In the genomic region with DNA sequence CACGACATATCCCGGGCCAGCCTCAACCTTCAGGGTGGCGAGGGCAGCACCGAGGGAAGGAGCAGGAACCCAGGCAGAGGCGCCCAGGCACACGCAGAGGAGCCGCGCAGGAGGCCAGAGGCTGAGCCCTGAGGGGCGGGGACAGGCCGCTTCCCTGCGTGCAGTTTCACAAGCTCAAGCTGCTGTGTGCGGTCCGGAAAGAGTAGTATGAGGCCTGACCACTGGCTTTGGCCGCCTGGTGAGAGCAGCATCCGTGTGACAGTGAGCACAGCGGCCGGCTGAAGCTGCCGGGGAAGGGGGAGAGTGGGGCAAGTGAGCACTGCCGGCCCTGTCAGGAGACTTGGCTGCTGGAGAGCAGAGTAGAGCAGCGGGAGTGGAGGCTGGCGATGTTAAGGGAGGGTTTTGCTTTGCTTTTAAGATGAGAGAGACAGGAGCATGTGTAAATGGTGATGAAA, we compare ENCODE assay signal across 1 cellular context.
TF ChIP-seq lines count a peak whose summit lies in the region.

No MANE protein-coding gene starts in this region.

TF ChIP-seq in K562, 482 proteins besides CTCF, POLR2A, EP300 and RAD21:
- TF ChIP-seq PYGO2 (tag; IDR thresholded peaks at IDR 0.05) (no peak), PHF20 (IDR thresholded peaks at IDR 0.05; ENCODE audit: partially characterized antibody) (no peak), ZBTB7A (IDR thresholded peaks at IDR 0.05; ENCODE audit: borderline replicate concordance, control insufficient read depth, low read depth, low read length) (no peak), ATF4 (CRISPR knock-in tag; IDR thresholded peaks at IDR 0.05) (no peak), GTF2B (IDR thresholded peaks at IDR 0.05; ENCODE audit: extremely low read depth, insufficient read length) (no peak), HDAC1 (IDR thresholded peaks at IDR 0.05) (no peak), ZNF280A (IDR thresholded peaks at IDR 0.05; ENCODE audit: low read depth, partially characterized antibody) (no peak), HEY1 (CRISPR knock-in tag; IDR thresholded peaks at IDR 0.05; ENCODE audit: borderline replicate concordance) (no peak), NRF1 (conservative IDR thresholded peaks at IDR 0.05 in 1 of 2, IDR thresholded peaks at IDR 0.05 in 1 of 2) (peak in 1 of 2 experiments; percentile 9; a peak in 1 of 4 replicates), ZNF165 (CRISPR knock-in tag; IDR thresholded peaks at IDR 0.05; ENCODE audit: borderline replicate concordance) (no peak), SMARCE1 (IDR thresholded peaks at IDR 0.05) (no peak)
- TF ChIP-seq, protein P1, sequence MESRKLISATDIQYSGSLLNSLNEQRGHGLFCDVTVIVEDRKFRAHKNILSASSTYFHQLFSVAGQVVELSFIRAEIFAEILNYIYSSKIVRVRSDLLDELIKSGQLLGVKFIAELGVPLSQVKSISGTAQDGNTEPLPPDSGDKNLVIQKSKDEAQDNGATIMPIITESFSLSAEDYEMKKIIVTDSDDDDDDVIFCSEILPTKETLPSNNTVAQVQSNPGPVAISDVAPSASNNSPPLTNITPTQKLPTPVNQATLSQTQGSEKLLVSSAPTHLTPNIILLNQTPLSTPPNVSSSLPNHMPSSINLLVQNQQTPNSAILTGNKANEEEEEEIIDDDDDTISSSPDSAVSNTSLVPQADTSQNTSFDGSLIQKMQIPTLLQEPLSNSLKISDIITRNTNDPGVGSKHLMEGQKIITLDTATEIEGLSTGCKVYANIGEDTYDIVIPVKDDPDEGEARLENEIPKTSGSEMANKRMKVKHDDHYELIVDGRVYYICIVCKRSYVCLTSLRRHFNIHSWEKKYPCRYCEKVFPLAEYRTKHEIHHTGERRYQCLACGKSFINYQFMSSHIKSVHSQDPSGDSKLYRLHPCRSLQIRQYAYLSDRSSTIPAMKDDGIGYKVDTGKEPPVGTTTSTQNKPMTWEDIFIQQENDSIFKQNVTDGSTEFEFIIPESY (CRISPR knock-in tag; IDR thresholded peaks at IDR 0.05): peak; percentile 93
- TF ChIP-seq, protein P2, sequence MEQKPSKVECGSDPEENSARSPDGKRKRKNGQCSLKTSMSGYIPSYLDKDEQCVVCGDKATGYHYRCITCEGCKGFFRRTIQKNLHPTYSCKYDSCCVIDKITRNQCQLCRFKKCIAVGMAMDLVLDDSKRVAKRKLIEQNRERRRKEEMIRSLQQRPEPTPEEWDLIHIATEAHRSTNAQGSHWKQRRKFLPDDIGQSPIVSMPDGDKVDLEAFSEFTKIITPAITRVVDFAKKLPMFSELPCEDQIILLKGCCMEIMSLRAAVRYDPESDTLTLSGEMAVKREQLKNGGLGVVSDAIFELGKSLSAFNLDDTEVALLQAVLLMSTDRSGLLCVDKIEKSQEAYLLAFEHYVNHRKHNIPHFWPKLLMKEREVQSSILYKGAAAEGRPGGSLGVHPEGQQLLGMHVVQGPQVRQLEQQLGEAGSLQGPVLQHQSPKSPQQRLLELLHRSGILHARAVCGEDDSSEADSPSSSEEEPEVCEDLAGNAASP (IDR thresholded peaks at IDR 0.05): no peak
- TF ChIP-seq, protein P3, sequence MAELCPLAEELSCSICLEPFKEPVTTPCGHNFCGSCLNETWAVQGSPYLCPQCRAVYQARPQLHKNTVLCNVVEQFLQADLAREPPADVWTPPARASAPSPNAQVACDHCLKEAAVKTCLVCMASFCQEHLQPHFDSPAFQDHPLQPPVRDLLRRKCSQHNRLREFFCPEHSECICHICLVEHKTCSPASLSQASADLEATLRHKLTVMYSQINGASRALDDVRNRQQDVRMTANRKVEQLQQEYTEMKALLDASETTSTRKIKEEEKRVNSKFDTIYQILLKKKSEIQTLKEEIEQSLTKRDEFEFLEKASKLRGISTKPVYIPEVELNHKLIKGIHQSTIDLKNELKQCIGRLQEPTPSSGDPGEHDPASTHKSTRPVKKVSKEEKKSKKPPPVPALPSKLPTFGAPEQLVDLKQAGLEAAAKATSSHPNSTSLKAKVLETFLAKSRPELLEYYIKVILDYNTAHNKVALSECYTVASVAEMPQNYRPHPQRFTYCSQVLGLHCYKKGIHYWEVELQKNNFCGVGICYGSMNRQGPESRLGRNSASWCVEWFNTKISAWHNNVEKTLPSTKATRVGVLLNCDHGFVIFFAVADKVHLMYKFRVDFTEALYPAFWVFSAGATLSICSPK (IDR thresholded peaks at IDR 0.05; ENCODE audit: borderline replicate concordance): no peak
